ENCODE assay signal across 9 cellular contexts in genomic region chr17:55576237-55576998, GRCh38.
A peak's percentile ranks its signal among the peaks of the same experiment; 100 is the strongest.
DNase-seq lines count a peak whose midpoint lies in the region; ATAC-seq and TF ChIP-seq lines count a peak whose summit lies in the region.
"Had no signal": no experiment of that assay in that cellular context is flagged by ENCODE, and none has a peak within 500 bp of the region (broad histone marks: within the 10 kb centered on the region; RNA-seq: fewer than 3 reads in every experiment).

No MANE protein-coding gene starts in this region.

- peak overlapping the region; percentile 69 for H3K27ac ChIP-seq in psoas muscle

- CTCF ChIA-PET in AG04449 (lab: Yijun Ruan, JAX): interaction anchor here (0.8 to 2.5 kb wide), 4 partner anchors 14 to 142 kb away, joined by 3 to 17 read pairs (median 6); no protein-coding TSS in a partner anchor

- WGBS in psoas muscle, 3 donors: 49 to 64% (median 52%) methylated on average over 8 of the region's 8 CpGs

- no peaks in the 10 kb centered on the region for H3K27me3 ChIP-seq in psoas muscle (ENCODE audit: insufficient read depth in 3 of 3, low read length in 2 of 3)
- H3K27me3 ChIP-seq: body of pancreas had no signal

- POLR2A ChIA-PET in AG04449 (lab: Yijun Ruan, JAX): interaction anchor here (0.5 to 1.1 kb wide), 3 partner anchors 9 to 867 kb away, joined by 3 read pairs; no protein-coding TSS in a partner anchor

- TF ChIP-seq CTCF in AG04449 (IDR thresholded peaks at IDR 0.05; ENCODE audit: insufficient read depth, low read length, missing control alignments) (no peak), epithelial cell of proximal tubule (conservative IDR thresholded peaks at IDR 0.05; ENCODE audit: low read depth, low read length) (no peak), psoas muscle (IDR thresholded peaks at IDR 0.05) (no peak)

- no peaks in the 10 kb centered on the region for H3K9me3 ChIP-seq in psoas muscle
- H3K9me3 ChIP-seq: body of pancreas had no signal

- H3K36me3 ChIP-seq in psoas muscle (ENCODE audit: insufficient read depth in 1 of 2, low read depth in 1 of 2): no peaks in the 10 kb centered on the region

- no peaks in the 10 kb centered on the region for H3K4me1 ChIP-seq in psoas muscle
- H3K4me1 ChIP-seq: body of pancreas had no signal

- intact Hi-C loops in psoas muscle (cut with DNase I): no loop called here

- H3K4me3 ChIP-seq in AG04449 (ENCODE audit: low read depth, low read length): peak overlapping the region; percentile 50
- peak overlapping the region; percentile 5 for H3K4me3 ChIP-seq in epithelial cell of proximal tubule (ENCODE audit: low read depth, low read length)
- peak overlapping the region; percentile 49 for H3K4me3 ChIP-seq in psoas muscle
- H3K4me3 ChIP-seq: body of pancreas had no signal

- no peak for DNase-seq in AG04449 (ENCODE audit: low read depth, low spot score)
- DNase-seq in OCI-M1 (lab: John Stamatoyannopoulos, UW): peak; percentile 89
- peak; percentile 59 for DNase-seq in epithelial cell of proximal tubule (ENCODE audit: low read depth)
- DNase-seq in psoas muscle: peak in 1 of 2 donors; percentile 34
- no peak for DNase-seq in NCI-H2196 (lab: John Stamatoyannopoulos, UW; ENCODE audit: unreplicated experiment)
- no peak for DNase-seq in DMS79 (lab: John Stamatoyannopoulos, UW)
- no peak for DNase-seq in NK-92 (lab: John Stamatoyannopoulos, UW; ENCODE audit: unreplicated experiment)

- ATAC-seq in GM21576 (IDR thresholded peaks at IDR 0.05; ENCODE audit: unreplicated experiment): peak; percentile 31
- peak in 3 of 4 donors; percentile 54 to 71 (median 67) for ATAC-seq in psoas muscle

Comparison
In these comparisons a context has a peak if more than half of its experiments do, and no peak if none do; other contexts are left out.
1. DNase-seq: peak in OCI-M1 (single experiment) and epithelial cell of proximal tubule (single experiment); none in AG04449 (single experiment), NCI-H2196 (single experiment), DMS79 (single experiment) and NK-92 (single experiment).
2. Peak in every context shown above with its lines, with median percentiles within 50 percentile points of each other: H3K4me3 ChIP-seq.